ENCODE assay signal across 10 cellular contexts in genomic region chr19:46620716-46621115, GRCh38. TPM values are rescaled to one million over a fixed set of nuclear protein-coding genes. Genes with fewer than 3 reads are reported as not detected.
DNase-seq lines count a peak whose midpoint lies in the region; TF ChIP-seq lines count a peak whose summit lies in the region.
"Had no signal": no experiment of that assay in that cellular context is flagged by ENCODE, and none has a peak within 500 bp of the region (broad histone marks: within the 10 kb centered on the region; RNA-seq: fewer than 3 reads in every experiment).

No MANE protein-coding gene starts in this region.

- peaks cover 11% of the 10 kb centered on the region; the same call in 1 of the 2 replicates for H3F3A ChIP-seq in PC-9 (ENCODE audit: insufficient read depth, low read depth)

- H3K36me3 ChIP-seq in breast epithelium (no peaks in the 10 kb centered on the region), transverse colon (no peaks in the 10 kb centered on the region), PC-9 (ENCODE audit: low read depth) (no peaks in the 10 kb centered on the region)

- TF ChIP-seq POLR2A in breast epithelium (IDR thresholded peaks at IDR 0.05) (no peak), transverse colon (IDR thresholded peaks at IDR 0.05) (no peak)

- H3K27ac Mint-ChIP-seq in MCF 10A (ENCODE audit: low read depth, unreplicated experiment), result no peak overlapping the region
- H3K27ac Mint-ChIP-seq in mesothelial cell of epicardium, result peak overlapping the region; percentile 39

- no peaks in the 10 kb centered on the region for H3K9me2 ChIP-seq in PC-9 (ENCODE audit: insufficient read depth)

- DNase-seq in breast epithelium (ENCODE audit: low spot score in 2 of 2) (no peak), MCF 10A (ENCODE audit: unreplicated experiment) (no peak), caudate nucleus (lab: John Stamatoyannopoulos, UW) (no peak), mesothelial cell of epicardium (ENCODE audit: low spot score in 2 of 2, unreplicated experiment in 2 of 2) (no peak), transverse colon (no peak), DMS53 (lab: John Stamatoyannopoulos, UW) (no peak), PC-9 (no peak), 8988T (no peak)
- DNase-seq: KG1 had no signal

- H3K36me3 Mint-ChIP-seq in MCF 10A (ENCODE audit: insufficient read depth, unreplicated experiment), result no peaks in the 10 kb centered on the region
- H3K36me3 Mint-ChIP-seq in mesothelial cell of epicardium, result no peaks in the 10 kb centered on the region

- H3K27me3 Mint-ChIP-seq in MCF 10A (ENCODE audit: insufficient read depth, unreplicated experiment) (no peaks in the 10 kb centered on the region), mesothelial cell of epicardium (ENCODE audit: low read depth) (no peaks in the 10 kb centered on the region)

- no peaks in the 10 kb centered on the region for H4K20me1 ChIP-seq in PC-9 (ENCODE audit: insufficient read depth)

- in situ Hi-C loops in transverse colon (cut with MboI; ENCODE audit: low pct_ligation_motif_present in 1 of 4, low pct_unique_long_range_greater_than_20kb in 1 of 4, low sequenced_read_pairs in 3 of 4), result no loop called here

- H3K4me1 ChIP-seq in breast epithelium, result peaks cover 11 to 14% of the 10 kb centered on the region in 2 donors
- peaks cover 22 to 73% (median 31%) of the 10 kb centered on the region in 4 donors for H3K4me1 ChIP-seq in transverse colon
- H3K4me1 ChIP-seq in PC-9 (replicated peaks; ENCODE audit: insufficient read depth), result peaks cover 5% of the 10 kb centered on the region; the same call in 1 of the 2 replicates

- peak overlapping the region; percentile 48 to 68 for H3K27ac ChIP-seq in breast epithelium
- peak overlapping the region; percentile 30 for H3K27ac ChIP-seq in caudate nucleus (ENCODE audit: low read depth, low read length)
- H3K27ac ChIP-seq in transverse colon, result peak overlapping the region; percentile 68 to 80 (median 74)
- H3K27ac ChIP-seq in PC-9, result no peak overlapping the region

- intact Hi-C loops in breast epithelium (cut with DNase I; ENCODE audit: low total_unique reads) (no loop called here), MCF 10A (cut with micrococcal nuclease) (no loop called here), transverse colon (cut with DNase I; ENCODE audit: low total_unique reads) (no loop called here), PC-9 (cut with micrococcal nuclease; ENCODE audit: unreplicated experiment) (no loop called here)

- H3K27me3 ChIP-seq in breast epithelium (no peaks in the 10 kb centered on the region), transverse colon (peaks cover 2% of the 10 kb centered on the region), PC-9 (ENCODE audit: insufficient read depth, low read depth) (no peaks in the 10 kb centered on the region)

- H3K9me3 Mint-ChIP-seq in MCF 10A (ENCODE audit: unreplicated experiment) (no peaks in the 10 kb centered on the region), mesothelial cell of epicardium (no peaks in the 10 kb centered on the region)
- H3K9me3 Mint-ChIP-seq: stimulated activated effector memory CD8-positive, alpha-beta T cell treated with anti-CD3 and anti-CD28 coated beads, Interleukin-12 subunit alpha, Interleukin-12 subunit beta, amount 100 ng/mL, for 72 hours had no signal

- POLR2A ChIA-PET in MCF 10A (lab: Yijun Ruan, JAX) (interaction anchor here (0.9 kb wide), 1 partner anchor 12 kb away, joined by 3 read pairs; no protein-coding TSS in a partner anchor), PC-9 (lab: Charles Lee; ENCODE audit: unreplicated experiment) (no interaction called here)

- CTCF ChIA-PET in MCF 10A (lab: Yijun Ruan, JAX) (interaction anchor here (1.9 kb wide), 1 partner anchor 41 kb away, joined by 12 read pairs; the partner anchor contains the start of gene DACT3), PC-9 (lab: Charles Lee) (interaction anchor here (0.6 kb wide), 1 partner anchor 40 kb away, joined by 4 read pairs; the partner anchor contains the start of gene DACT3)

- H3K4me3 Mint-ChIP-seq in MCF 10A (ENCODE audit: unreplicated experiment) (no peak overlapping the region), mesothelial cell of epicardium (no peak overlapping the region)

- no peak overlapping the region for H2AFZ ChIP-seq in PC-9

- no peak overlapping the region for H3K4me2 ChIP-seq in PC-9

- no peak for TF ChIP-seq EP300 in transverse colon (IDR thresholded peaks at IDR 0.05; ENCODE audit: low read depth)

- no peaks in the 10 kb centered on the region for H3K79me2 ChIP-seq in PC-9 (ENCODE audit: low read depth)

- peak overlapping the region in 1 of 3 donors; percentile 41 for H3K4me3 ChIP-seq in breast epithelium
- no peak overlapping the region for H3K4me3 ChIP-seq in transverse colon
- no peak overlapping the region for H3K4me3 ChIP-seq in PC-9

- H3K4me1 Mint-ChIP-seq in MCF 10A (ENCODE audit: insufficient read depth, unreplicated experiment), result peaks cover 21% of the 10 kb centered on the region
- peaks cover 45% of the 10 kb centered on the region for H3K4me1 Mint-ChIP-seq in mesothelial cell of epicardium

- TF ChIP-seq CTCF in breast epithelium (IDR thresholded peaks at IDR 0.05) (no peak), MCF 10A (IDR thresholded peaks at IDR 0.05; ENCODE audit: unreplicated experiment) (no peak), mesothelial cell of epicardium (IDR thresholded peaks at IDR 0.05; ENCODE audit: unreplicated experiment) (no peak), transverse colon (IDR thresholded peaks at IDR 0.05) (no peak), PC-9 (conservative IDR thresholded peaks at IDR 0.05) (no peak)

- BruUV-seq in MCF 10A (replicated peaks; lab: Mats Ljungman, UMichigan) (no TSS peak), PC-9 (replicated peaks; lab: Mats Ljungman, UMichigan) (no TSS peak)

- no peaks in the 10 kb centered on the region for H3K9me3 ChIP-seq in breast epithelium
- no peaks in the 10 kb centered on the region for H3K9me3 ChIP-seq in transverse colon
- no peaks in the 10 kb centered on the region for H3K9me3 ChIP-seq in PC-9 (ENCODE audit: insufficient read depth, low read depth)

- WGBS in transverse colon (ENCODE audit: low coverage in 1 of 2), 2 donors, result 50% methylated on average over 6 of the region's 6 CpGs; no CpG with 5 or more reads in 1 of the 2 donors

RNA-seq across cellular contexts. Expression of gene PTGIR, which starts 4.2 kb away (rescaled TPM):
- total RNA-seq in breast epithelium, result 1 to 10 TPM in 2 of 3 donors, under 1 TPM in 1; 0.29 to 6.9 (median 1.3) TPM
- not detected in 2 replicates for total RNA-seq in MCF 10A (2022)
- 5.0 to 6.2 TPM (median 5.9 TPM) in 3 replicates for total RNA-seq in mesothelial cell of epicardium
- total RNA-seq in transverse colon, result 1 to 10 TPM in 2 of 4 donors, under 1 TPM in 1, not detected in 1; 0.55 to 2.4 (median 2.2) TPM
- total RNA-seq in PC-9 (2021), result 0.28 TPM in 1 of 2 replicates, not detected in the other

RNA-seq across cellular contexts. Expression of gene GNG8, which starts 15.3 kb away (rescaled TPM):
- total RNA-seq in breast epithelium (not detected), MCF 10A (2022) (not detected in 2 replicates), mesothelial cell of epicardium (7.6 to 13.7 TPM (median 12.2 TPM) in 3 replicates), transverse colon (not detected), PC-9 (2021) (not detected in 2 replicates)

RNA-seq across cellular contexts. Expression of gene CALM3, which starts 19.6 kb away (rescaled TPM):
- 100 to 1,000 TPM in 1 of 3 donors, 10 to 100 TPM in 2; 85.9 to 129 (median 86.6) TPM for total RNA-seq in breast epithelium
- total RNA-seq in MCF 10A (2022), result 103 and 120 TPM in 2 replicates
- total RNA-seq in mesothelial cell of epicardium, result 231 to 233 TPM (median 231 TPM) in 3 replicates
- 100 to 1,000 TPM; 160 to 923 (median 194) TPM for total RNA-seq in transverse colon
- total RNA-seq in PC-9 (2021), result 211 and 239 TPM in 2 replicates

RNA-seq across cellular contexts. Expression of gene DACT3, which starts 40.3 kb away (rescaled TPM):
- total RNA-seq in breast epithelium (1 to 10 TPM in 2 of 3 donors, under 1 TPM in 1; 0.48 to 3.9 (median 1.9) TPM), MCF 10A (2022) (0.09 TPM in 1 of 2 replicates, not detected in the other), mesothelial cell of epicardium (48.4 to 50.4 TPM (median 48.8 TPM) in 3 replicates), transverse colon (10 to 100 TPM in 1 of 4 donors, 1 to 10 TPM in 3; 5.3 to 27.1 (median 7.5) TPM), PC-9 (2021) (0.13 TPM in 1 of 2 replicates, not detected in the other)
